ENCODE assay signal across 8 cellular contexts in genomic region chr20:47334022-47334551, GRCh38. TPM values are rescaled to one million over a fixed set of nuclear protein-coding genes. Genes with fewer than 3 reads are reported as not detected.
DNase-seq lines count a peak whose midpoint lies in the region; ATAC-seq and TF ChIP-seq lines count a peak whose summit lies in the region.

No MANE protein-coding gene starts in this region.

- H3K4me3 Mint-ChIP-seq in neural crest cell: no peak overlapping the region

- H3K27me3 Mint-ChIP-seq in neural crest cell (ENCODE audit: low read depth): no peaks in the 10 kb centered on the region

- peaks cover 64% of the 10 kb centered on the region for H3K4me1 Mint-ChIP-seq in neural crest cell

- H3K4me2 ChIP-seq in GM23248 (ENCODE audit: unreplicated experiment): peak overlapping the region; percentile 63

- peak overlapping the region; percentile 94 for H3K27ac ChIP-seq in GM23248

- peaks cover 67% of the 10 kb centered on the region for H3F3A ChIP-seq in GM23248 (ENCODE audit: insufficient read depth)

- H3K9me3 Mint-ChIP-seq in neural crest cell: no peaks in the 10 kb centered on the region

- peaks cover 16% of the 10 kb centered on the region for H3K36me3 Mint-ChIP-seq in neural crest cell (ENCODE audit: low read depth)

- WGBS in GM23248 (ENCODE audit: low coverage in 1 of 2, low lambda C conversion rate in 2 of 2, missing lambda C conversion rate in 2 of 2), 2 experiments: 4 to 6% methylated on average over 6 of the region's 6 CpGs

- peak; percentile 83 for ATAC-seq in esophagus mucosa

- no peaks in the 10 kb centered on the region for H3K9me3 ChIP-seq in GM23248 (ENCODE audit: low read depth)

- TF ChIP-seq CTCF in neural crest cell (conservative IDR thresholded peaks at IDR 0.05): no peak

- H3K9me2 ChIP-seq in GM23248 (ENCODE audit: insufficient read depth): no peaks in the 10 kb centered on the region

- H3K4me3 ChIP-seq in GM23248: peak overlapping the region; percentile 55
- H3K4me3 ChIP-seq in H7 (ENCODE audit: insufficient read depth, low read depth, low read length): no peak overlapping the region

- H3K9ac ChIP-seq in GM23248: peak overlapping the region; percentile 79

- no peaks in the 10 kb centered on the region for H3K27me3 ChIP-seq in GM23248 (replicated peaks; ENCODE audit: insufficient read depth)
- H3K27me3 ChIP-seq in H7 (ENCODE audit: control insufficient read depth, insufficient read depth, low read length): no peaks in the 10 kb centered on the region

- no peak overlapping the region for H2AFZ ChIP-seq in GM23248

- peaks cover 59% of the 10 kb centered on the region for H3K79me2 ChIP-seq in GM23248 (ENCODE audit: insufficient read depth)

- no peaks in the 10 kb centered on the region for H3K36me3 ChIP-seq in GM23248 (ENCODE audit: low read depth)
- H3K36me3 ChIP-seq in H7 (replicated peaks; ENCODE audit: control insufficient read depth, insufficient read depth, low read length): no peaks in the 10 kb centered on the region; the same call in none of the 2 replicates

- peak; percentile 92 for DNase-seq in GM23248
- peak; percentile 95 for DNase-seq in SK-MEL-5 (ENCODE audit: low read depth, low spot score)
- no peak for DNase-seq in neural crest cell (ENCODE audit: low read depth, low spot score)
- no peak for DNase-seq in NOMO-1 (lab: John Stamatoyannopoulos, UW; ENCODE audit: unreplicated experiment in 2 of 2)
- DNase-seq in H7: no peak
- no peak for DNase-seq in activated effector memory CD4-positive, alpha-beta T cell treated with Interleukin-2 at 50 U/mL for 16 hours
- DNase-seq in activated CD8-positive, alpha-beta memory T cell treated with anti-CD3 and anti-CD28 coated beads, Interleukin-2, amount 50 U/mL, for 4 hours: no peak

- H3K27ac Mint-ChIP-seq in neural crest cell (ENCODE audit: unreplicated experiment): peak overlapping the region; percentile 90

- in situ Hi-C loops in GM23248 (cut with MboI): no loop called here
- in situ Hi-C loops in SK-MEL-5 (cut with HindIII; ENCODE audit: low pct_unique_long_range_greater_than_20kb, low sequenced_read_pairs): no loop called here

- peaks cover 64% of the 10 kb centered on the region for H3K4me1 ChIP-seq in GM23248 (ENCODE audit: insufficient read depth)

- no peaks in the 10 kb centered on the region for H4K20me1 ChIP-seq in GM23248 (ENCODE audit: insufficient read depth)

RNA-seq across cellular contexts. Expression of gene ZMYND8, which starts 22.4 kb away (rescaled TPM):
- total RNA-seq in GM23248 (2014; rRNA removed; shearing (Covaris generic)): 10.2 and 14.3 TPM in 2 replicates
- polyA plus RNA-seq in GM23248 (2016; fragmentation: Nextera tagmentation; extraction: Ambion mirVana): 12.1 and 12.4 TPM in 2 replicates
- total RNA-seq in SK-MEL-5 (2014; rRNA removed; shearing (Covaris generic)): 22.1 and 22.8 TPM in 2 replicates
- 31.0 and 40.6 TPM in 2 replicates for polyA plus RNA-seq in SK-MEL-5 (2015; cell fraction: cytosol; rRNA removed)
- polyA plus RNA-seq in SK-MEL-5 (2015; cell fraction: nucleus; rRNA removed): 44.9 and 62.9 TPM in 2 replicates
- 27.4 TPM for total RNA-seq in esophagus mucosa
- total RNA-seq in neural crest cell: 86.0 and 92.1 TPM in 2 replicates
- total RNA-seq in H7 (2014; rRNA removed; shearing (Covaris generic)): 28.1 and 36.2 TPM in 2 replicates

Comparison
In these comparisons a context has a peak if more than half of its experiments do, and no peak if none do; other contexts are left out.
1. DNase-seq: peak in GM23248 (single experiment) and SK-MEL-5 (single experiment); none in neural crest cell (single experiment), NOMO-1 (0 of 2), H7 (single experiment), activated effector memory CD4-positive, alpha-beta T cell treated with Interleukin-2 at 50 U/mL for 16 hours (single experiment) and activated CD8-positive, alpha-beta memory T cell treated with anti-CD3 and anti-CD28 coated beads, Interleukin-2, amount 50 U/mL, for 4 hours (single experiment).